ENCODE assay signal across 1 cellular context in genomic region chr13:75305057-75305456, GRCh38.
TF ChIP-seq lines count a peak whose summit lies in the region.

No MANE protein-coding gene starts in this region.

TF ChIP-seq in K562, 482 proteins besides CTCF, POLR2A, EP300 and RAD21 (continues in another document):
- TF ChIP-seq REST (CRISPR knock-in tag; IDR thresholded peaks at IDR 0.05; ENCODE audit: low read depth) (no peak), CBFA2T2 (conservative IDR thresholded peaks at IDR 0.05) (no peak), CBFA2T3 (IDR thresholded peaks at IDR 0.05) (0 out of 2 replicates have a peak, but pooled peaks have one; percentile 38), MNT (conservative IDR thresholded peaks at IDR 0.05) (0 out of 4 replicates have a peak, but pooled peaks of 1 of the 2 experiments have one; percentile 32), ZNF561 (CRISPR knock-in tag; conservative IDR thresholded peaks at IDR 0.05) (no peak), MITF (IDR thresholded peaks at IDR 0.05) (no peak), ZC3H4 (CRISPR knock-in tag; IDR thresholded peaks at IDR 0.05; ENCODE audit: borderline replicate concordance) (no peak), KAT7 (CRISPR knock-in tag; IDR thresholded peaks at IDR 0.05; ENCODE audit: borderline replicate concordance) (no peak), SRSF7 (optimal IDR thresholded peaks at IDR 0.05; ENCODE audit: low read depth, low read length) (no peak), MEF2D (tag; conservative IDR thresholded peaks at IDR 0.05; ENCODE audit: low read depth) (0 out of 2 replicates have a peak, but pooled peaks have one; percentile 43), CREM (IDR thresholded peaks at IDR 0.05; ENCODE audit: low read depth) (no peak), CUX1 (CRISPR knock-in tag; IDR thresholded peaks at IDR 0.05) (no peak), ZNF77 (CRISPR knock-in tag; IDR thresholded peaks at IDR 0.05) (no peak), IFI16 (CRISPR knock-in tag; IDR thresholded peaks at IDR 0.05) (no peak), KLF10 (CRISPR knock-in tag; IDR thresholded peaks at IDR 0.05) (no peak), HMGN3 (IDR thresholded peaks at IDR 0.05; ENCODE audit: borderline replicate concordance, extremely low read depth, insufficient read length, low read depth, low read length) (no peak), SMAD2 (IDR thresholded peaks at IDR 0.05; ENCODE audit: low read depth, low read length) (no peak), CSDE1 (IDR thresholded peaks at IDR 0.05) (no peak), ARID4B (CRISPR knock-in tag; IDR thresholded peaks at IDR 0.05) (no peak), U2AF2 (optimal IDR thresholded peaks at IDR 0.05; ENCODE audit: low read depth, low read length) (no peak), ARID1B (IDR thresholded peaks at IDR 0.05) (0 out of 2 replicates have a peak, but pooled peaks have one; percentile 27), EP400 (IDR thresholded peaks at IDR 0.05) (peak; percentile 35; the same call in 1 of the 2 replicates), C11orf30 (IDR thresholded peaks at IDR 0.05; ENCODE audit: low read depth) (no peak), ATF3 (IDR thresholded peaks at IDR 0.05) (no peak), ATF3 (CRISPR knock-in tag; conservative IDR thresholded peaks at IDR 0.05) (no peak), CHD2 (IDR thresholded peaks at IDR 0.05; ENCODE audit: low read depth, low read length) (no peak), NFE2L1 (tag; IDR thresholded peaks at IDR 0.05; ENCODE audit: borderline replicate concordance, low read depth) (no peak), KDM2B (CRISPR knock-in tag; IDR thresholded peaks at IDR 0.05) (no peak), AFF4 (CRISPR knock-in tag; IDR thresholded peaks at IDR 0.05) (no peak), SUPT5H (IDR thresholded peaks at IDR 0.05) (no peak), CC2D1A (IDR thresholded peaks at IDR 0.05) (peak; percentile 54; the same call in 1 of the 2 replicates), CHAMP1 (IDR thresholded peaks at IDR 0.05) (0 out of 2 replicates have a peak, but pooled peaks have one; percentile 67), L3MBTL2 (IDR thresholded peaks at IDR 0.05) (0 out of 2 replicates have a peak, but pooled peaks have one; percentile 37), LEF1 (IDR thresholded peaks at IDR 0.05) (no peak), POLR2AphosphoS5 (IDR thresholded peaks at IDR 0.05; ENCODE audit: control insufficient read depth, insufficient read depth, low read depth, low read length) (no peak), NFIC (IDR thresholded peaks at IDR 0.05) (peak; percentile 91)
